ENCODE assay signal across 1 cellular context in the genomic region with DNA sequence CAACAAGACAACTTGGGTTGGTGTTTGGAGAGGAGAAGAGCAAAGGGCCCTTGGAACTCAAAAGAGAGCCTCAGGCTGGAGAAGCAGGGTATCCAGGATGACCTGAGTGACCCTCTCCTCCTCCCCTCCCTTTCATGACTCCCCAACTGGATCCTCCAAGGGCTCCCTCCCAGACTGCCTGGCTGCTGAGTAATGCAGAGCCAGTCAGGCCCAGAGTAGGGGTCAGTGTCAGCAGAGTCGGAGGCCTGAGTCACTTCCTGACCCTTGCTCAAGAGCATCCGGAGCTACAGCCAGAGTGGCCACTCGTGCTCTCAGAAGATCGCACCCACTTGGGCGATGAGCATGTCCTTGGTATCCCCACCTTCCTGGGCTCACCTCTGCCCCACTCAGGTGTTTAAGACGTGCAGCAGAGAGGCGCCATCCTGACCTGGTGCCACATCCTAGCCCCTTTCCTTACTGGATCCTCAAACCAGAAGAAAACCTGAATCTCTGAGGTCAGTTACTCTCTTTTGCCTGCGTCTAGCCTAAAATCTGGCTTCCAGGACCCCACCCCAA.
TF ChIP-seq lines count a peak whose summit lies in the region.

No MANE protein-coding gene starts in this region.

TF ChIP-seq in H1, 55 proteins besides CTCF, POLR2A, EP300 and RAD21 (continued from another document):
- TF ChIP-seq, protein P1, sequence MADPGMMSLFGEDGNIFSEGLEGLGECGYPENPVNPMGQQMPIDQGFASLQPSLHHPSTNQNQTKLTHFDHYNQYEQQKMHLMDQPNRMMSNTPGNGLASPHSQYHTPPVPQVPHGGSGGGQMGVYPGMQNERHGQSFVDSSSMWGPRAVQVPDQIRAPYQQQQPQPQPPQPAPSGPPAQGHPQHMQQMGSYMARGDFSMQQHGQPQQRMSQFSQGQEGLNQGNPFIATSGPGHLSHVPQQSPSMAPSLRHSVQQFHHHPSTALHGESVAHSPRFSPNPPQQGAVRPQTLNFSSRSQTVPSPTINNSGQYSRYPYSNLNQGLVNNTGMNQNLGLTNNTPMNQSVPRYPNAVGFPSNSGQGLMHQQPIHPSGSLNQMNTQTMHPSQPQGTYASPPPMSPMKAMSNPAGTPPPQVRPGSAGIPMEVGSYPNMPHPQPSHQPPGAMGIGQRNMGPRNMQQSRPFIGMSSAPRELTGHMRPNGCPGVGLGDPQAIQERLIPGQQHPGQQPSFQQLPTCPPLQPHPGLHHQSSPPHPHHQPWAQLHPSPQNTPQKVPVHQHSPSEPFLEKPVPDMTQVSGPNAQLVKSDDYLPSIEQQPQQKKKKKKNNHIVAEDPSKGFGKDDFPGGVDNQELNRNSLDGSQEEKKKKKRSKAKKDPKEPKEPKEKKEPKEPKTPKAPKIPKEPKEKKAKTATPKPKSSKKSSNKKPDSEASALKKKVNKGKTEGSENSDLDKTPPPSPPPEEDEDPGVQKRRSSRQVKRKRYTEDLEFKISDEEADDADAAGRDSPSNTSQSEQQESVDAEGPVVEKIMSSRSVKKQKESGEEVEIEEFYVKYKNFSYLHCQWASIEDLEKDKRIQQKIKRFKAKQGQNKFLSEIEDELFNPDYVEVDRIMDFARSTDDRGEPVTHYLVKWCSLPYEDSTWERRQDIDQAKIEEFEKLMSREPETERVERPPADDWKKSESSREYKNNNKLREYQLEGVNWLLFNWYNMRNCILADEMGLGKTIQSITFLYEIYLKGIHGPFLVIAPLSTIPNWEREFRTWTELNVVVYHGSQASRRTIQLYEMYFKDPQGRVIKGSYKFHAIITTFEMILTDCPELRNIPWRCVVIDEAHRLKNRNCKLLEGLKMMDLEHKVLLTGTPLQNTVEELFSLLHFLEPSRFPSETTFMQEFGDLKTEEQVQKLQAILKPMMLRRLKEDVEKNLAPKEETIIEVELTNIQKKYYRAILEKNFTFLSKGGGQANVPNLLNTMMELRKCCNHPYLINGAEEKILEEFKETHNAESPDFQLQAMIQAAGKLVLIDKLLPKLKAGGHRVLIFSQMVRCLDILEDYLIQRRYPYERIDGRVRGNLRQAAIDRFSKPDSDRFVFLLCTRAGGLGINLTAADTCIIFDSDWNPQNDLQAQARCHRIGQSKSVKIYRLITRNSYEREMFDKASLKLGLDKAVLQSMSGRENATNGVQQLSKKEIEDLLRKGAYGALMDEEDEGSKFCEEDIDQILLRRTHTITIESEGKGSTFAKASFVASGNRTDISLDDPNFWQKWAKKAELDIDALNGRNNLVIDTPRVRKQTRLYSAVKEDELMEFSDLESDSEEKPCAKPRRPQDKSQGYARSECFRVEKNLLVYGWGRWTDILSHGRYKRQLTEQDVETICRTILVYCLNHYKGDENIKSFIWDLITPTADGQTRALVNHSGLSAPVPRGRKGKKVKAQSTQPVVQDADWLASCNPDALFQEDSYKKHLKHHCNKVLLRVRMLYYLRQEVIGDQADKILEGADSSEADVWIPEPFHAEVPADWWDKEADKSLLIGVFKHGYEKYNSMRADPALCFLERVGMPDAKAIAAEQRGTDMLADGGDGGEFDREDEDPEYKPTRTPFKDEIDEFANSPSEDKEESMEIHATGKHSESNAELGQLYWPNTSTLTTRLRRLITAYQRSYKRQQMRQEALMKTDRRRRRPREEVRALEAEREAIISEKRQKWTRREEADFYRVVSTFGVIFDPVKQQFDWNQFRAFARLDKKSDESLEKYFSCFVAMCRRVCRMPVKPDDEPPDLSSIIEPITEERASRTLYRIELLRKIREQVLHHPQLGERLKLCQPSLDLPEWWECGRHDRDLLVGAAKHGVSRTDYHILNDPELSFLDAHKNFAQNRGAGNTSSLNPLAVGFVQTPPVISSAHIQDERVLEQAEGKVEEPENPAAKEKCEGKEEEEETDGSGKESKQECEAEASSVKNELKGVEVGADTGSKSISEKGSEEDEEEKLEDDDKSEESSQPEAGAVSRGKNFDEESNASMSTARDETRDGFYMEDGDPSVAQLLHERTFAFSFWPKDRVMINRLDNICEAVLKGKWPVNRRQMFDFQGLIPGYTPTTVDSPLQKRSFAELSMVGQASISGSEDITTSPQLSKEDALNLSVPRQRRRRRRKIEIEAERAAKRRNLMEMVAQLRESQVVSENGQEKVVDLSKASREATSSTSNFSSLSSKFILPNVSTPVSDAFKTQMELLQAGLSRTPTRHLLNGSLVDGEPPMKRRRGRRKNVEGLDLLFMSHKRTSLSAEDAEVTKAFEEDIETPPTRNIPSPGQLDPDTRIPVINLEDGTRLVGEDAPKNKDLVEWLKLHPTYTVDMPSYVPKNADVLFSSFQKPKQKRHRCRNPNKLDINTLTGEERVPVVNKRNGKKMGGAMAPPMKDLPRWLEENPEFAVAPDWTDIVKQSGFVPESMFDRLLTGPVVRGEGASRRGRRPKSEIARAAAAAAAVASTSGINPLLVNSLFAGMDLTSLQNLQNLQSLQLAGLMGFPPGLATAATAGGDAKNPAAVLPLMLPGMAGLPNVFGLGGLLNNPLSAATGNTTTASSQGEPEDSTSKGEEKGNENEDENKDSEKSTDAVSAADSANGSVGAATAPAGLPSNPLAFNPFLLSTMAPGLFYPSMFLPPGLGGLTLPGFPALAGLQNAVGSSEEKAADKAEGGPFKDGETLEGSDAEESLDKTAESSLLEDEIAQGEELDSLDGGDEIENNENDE (IDR thresholded peaks at IDR 0.05; ENCODE audit: insufficient replicate concordance, low read length) = no peak
- TF ChIP-seq BRCA1 (IDR thresholded peaks at IDR 0.05; ENCODE audit: low read depth, low read length) (no peak), MAFK (IDR thresholded peaks at IDR 0.05; ENCODE audit: low read depth, low read length) (no peak), SIX5 (IDR thresholded peaks at IDR 0.05; ENCODE audit: low read depth, low read length) (no peak), HDAC6 (IDR thresholded peaks at IDR 0.05; ENCODE audit: low read depth, low read length) (no peak), CHD1 (IDR thresholded peaks at IDR 0.05; ENCODE audit: low read depth, low read length) (no peak)
- TF ChIP-seq, protein P2, sequence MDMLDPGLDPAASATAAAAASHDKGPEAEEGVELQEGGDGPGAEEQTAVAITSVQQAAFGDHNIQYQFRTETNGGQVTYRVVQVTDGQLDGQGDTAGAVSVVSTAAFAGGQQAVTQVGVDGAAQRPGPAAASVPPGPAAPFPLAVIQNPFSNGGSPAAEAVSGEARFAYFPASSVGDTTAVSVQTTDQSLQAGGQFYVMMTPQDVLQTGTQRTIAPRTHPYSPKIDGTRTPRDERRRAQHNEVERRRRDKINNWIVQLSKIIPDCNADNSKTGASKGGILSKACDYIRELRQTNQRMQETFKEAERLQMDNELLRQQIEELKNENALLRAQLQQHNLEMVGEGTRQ (IDR thresholded peaks at IDR 0.05; ENCODE audit: low read length) = no peak
